In the genomic region with DNA sequence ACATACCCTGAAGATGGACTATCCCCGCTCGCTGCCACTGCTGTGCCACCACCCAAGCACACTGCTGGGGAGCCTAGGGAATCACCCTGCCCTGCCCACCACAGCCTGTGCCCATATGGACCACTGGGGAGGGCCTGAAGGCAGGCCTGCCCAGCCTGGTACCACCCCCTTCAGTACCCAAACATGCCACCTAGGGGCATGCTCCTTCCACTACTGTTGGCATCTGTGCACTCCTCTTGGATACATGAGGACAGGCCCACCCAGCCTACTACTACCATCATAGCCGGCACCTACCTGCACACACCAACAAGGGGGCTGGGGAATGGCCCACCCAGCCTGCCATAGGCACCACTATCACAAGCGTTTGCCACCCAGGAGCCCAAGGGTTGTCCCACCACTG, we compare ENCODE assay signal across 14 cellular contexts. TPM values are rescaled to one million over a fixed set of nuclear protein-coding genes. Genes with fewer than 3 reads are reported as not detected.
DNase-seq lines count a peak whose midpoint lies in the region; ATAC-seq lines count a peak whose summit lies in the region.
"Had no signal": no experiment of that assay in that cellular context is flagged by ENCODE, and none has a peak within 500 bp of the region (broad histone marks: within the 10 kb centered on the region; RNA-seq: fewer than 3 reads in every experiment).

No MANE protein-coding gene starts in this region.

- no peaks in the 10 kb centered on the region for H3K9me3 Mint-ChIP-seq in activated T-helper 2 cell treated with anti-CD3 and anti-CD28 coated beads, Interferon-gamma antibody, Interleukin-2, Interleukin-4, amounts not matched to agents 10 μg/mL and 5 μg/mL and 100 μg/mL, durations not matched to agents 14 hours and 24 hours and 36 hours

- H3K4me3 Mint-ChIP-seq in activated T-helper 2 cell treated with anti-CD3 and anti-CD28 coated beads, Interferon-gamma antibody, Interleukin-2, Interleukin-4, amounts not matched to agents 10 μg/mL and 5 μg/mL and 100 μg/mL, durations not matched to agents 14 hours and 24 hours and 36 hours (ENCODE audit: low read depth): no peak overlapping the region
- H3K4me3 Mint-ChIP-seq: activated CD8-positive, alpha-beta T cell treated with anti-CD3 and anti-CD28 coated beads for 36 hours; CD14-positive monocyte; T-cell had no signal

- H3K27ac Mint-ChIP-seq in activated T-helper 2 cell treated with anti-CD3 and anti-CD28 coated beads, Interferon-gamma antibody, Interleukin-2, Interleukin-4, amounts not matched to agents 10 μg/mL and 5 μg/mL and 100 μg/mL, durations not matched to agents 14 hours and 24 hours and 36 hours: no peak overlapping the region
- H3K27ac Mint-ChIP-seq: activated CD8-positive, alpha-beta T cell treated with anti-CD3 and anti-CD28 coated beads for 36 hours; CD14-positive monocyte; T-cell had no signal

- ATAC-seq in GM19035 (IDR thresholded peaks at IDR 0.05; ENCODE audit: unreplicated experiment) (peak; percentile 97), HG03095 (IDR thresholded peaks at IDR 0.05; ENCODE audit: unreplicated experiment) (peak; percentile 87), HG03565 (IDR thresholded peaks at IDR 0.05; ENCODE audit: unreplicated experiment) (no peak)
- ATAC-seq: activated CD8-positive, alpha-beta T cell treated with anti-CD3 and anti-CD28 coated beads for 36 hours; heart right ventricle; T-cell had no signal

- H3K27me3 Mint-ChIP-seq in activated T-helper 2 cell treated with anti-CD3 and anti-CD28 coated beads, Interferon-gamma antibody, Interleukin-2, Interleukin-4, amounts not matched to agents 10 μg/mL and 5 μg/mL and 100 μg/mL, durations not matched to agents 14 hours and 24 hours and 36 hours (ENCODE audit: low read depth): peaks cover 18% of the 10 kb centered on the region
- H3K27me3 Mint-ChIP-seq: activated CD8-positive, alpha-beta T cell treated with anti-CD3 and anti-CD28 coated beads for 36 hours had no signal

- H3K36me3 Mint-ChIP-seq in activated T-helper 2 cell treated with anti-CD3 and anti-CD28 coated beads, Interferon-gamma antibody, Interleukin-2, Interleukin-4, amounts not matched to agents 10 μg/mL and 5 μg/mL and 100 μg/mL, durations not matched to agents 14 hours and 24 hours and 36 hours (ENCODE audit: low read depth): no peaks in the 10 kb centered on the region
- H3K36me3 Mint-ChIP-seq: CD14-positive monocyte, T-cell had no signal

- H3K4me1 Mint-ChIP-seq in activated T-helper 2 cell treated with anti-CD3 and anti-CD28 coated beads, Interferon-gamma antibody, Interleukin-2, Interleukin-4, amounts not matched to agents 10 μg/mL and 5 μg/mL and 100 μg/mL, durations not matched to agents 14 hours and 24 hours and 36 hours (ENCODE audit: low read depth): no peaks in the 10 kb centered on the region
- H3K4me1 Mint-ChIP-seq: CD14-positive monocyte, T-cell had no signal

- DNase-seq in DMS 273 (lab: John Stamatoyannopoulos, UW; ENCODE audit: unreplicated experiment) (peak; percentile 13), DMS 273 treated with DMSO at 0.1 percent for 48 hours (lab: John Stamatoyannopoulos, UW) (no peak), foreskin melanocyte (no peak), NOMO-1 treated with DMSO at 0.1 percent for 48 hours (lab: John Stamatoyannopoulos, UW; ENCODE audit: unreplicated experiment) (no peak)
- peak; percentile 15 for DNase-seq in activated T-helper 2 cell treated with anti-CD3 and anti-CD28 coated beads, Interferon-gamma antibody, Interleukin-2, Interleukin-4, amounts not matched to agents 10 μg/mL and 5 μg/mL and 100 μg/mL, durations not matched to agents 14 hours and 24 hours and 36 hours (ENCODE audit: low spot score)
- DNase-seq: activated CD8-positive, alpha-beta T cell treated with anti-CD3 and anti-CD28 coated beads for 36 hours; erythroblast; heart right ventricle; NCI-H2029 had no signal

- intact Hi-C loops in activated T-helper 2 cell treated with anti-CD3 and anti-CD28 coated beads, Interferon-gamma antibody, Interleukin-2, Interleukin-4, amounts not matched to agents 10 μg/mL and 5 μg/mL and 100 μg/mL, durations not matched to agents 14 hours and 24 hours and 36 hours (cut with micrococcal nuclease): no loop called here

RNA-seq across cellular contexts. Expression of a gene that starts 30.1 kb away (rescaled TPM):
- 59.0 and 68.0 TPM in 2 replicates for total RNA-seq in activated T-helper 2 cell treated with anti-CD3 and anti-CD28 coated beads, Interferon-gamma antibody, Interleukin-2, Interleukin-4, amounts not matched to agents 10 μg/mL and 5 μg/mL and 100 μg/mL, durations not matched to agents 14 hours and 24 hours and 36 hours

Comparison
In these comparisons a context has a peak if more than half of its experiments do, and no peak if none do; other contexts are left out.
1. DNase-seq: peak in DMS 273 (single experiment) and activated T-helper 2 cell treated with anti-CD3 and anti-CD28 coated beads, Interferon-gamma antibody, Interleukin-2, Interleukin-4, amounts not matched to agents 10 μg/mL and 5 μg/mL and 100 μg/mL, durations not matched to agents 14 hours and 24 hours and 36 hours (single experiment); none in DMS 273 treated with DMSO at 0.1 percent for 48 hours (single experiment), foreskin melanocyte (single experiment) and NOMO-1 treated with DMSO at 0.1 percent for 48 hours (single experiment).